16 cellular contexts compared by ENCODE assay signal in genomic region chr6:30619561-30619960, GRCh38. TPM values are rescaled to one million over a fixed set of nuclear protein-coding genes. Genes with fewer than 3 reads are reported as not detected.
DNase-seq lines count a peak whose midpoint lies in the region; ATAC-seq, FAIRE-seq and TF ChIP-seq lines count a peak whose summit lies in the region.
"Had no signal": no experiment of that assay in that cellular context is flagged by ENCODE, and none has a peak within 500 bp of the region (broad histone marks: within the 10 kb centered on the region; RNA-seq: fewer than 3 reads in every experiment).

No MANE protein-coding gene starts in this region.

- no peak overlapping the region for H3K4me3 ChIP-seq in A549
- no peak overlapping the region for H3K4me3 ChIP-seq in SJCRH30
- H3K4me3 ChIP-seq: BLaER1 had no signal

- peaks cover 34% of the 10 kb centered on the region for H3K4me1 Mint-ChIP-seq in Calu3 (ENCODE audit: low read depth, unreplicated experiment)
- peaks cover 19% of the 10 kb centered on the region for H3K4me1 Mint-ChIP-seq in activated T-helper 1 cell treated with anti-CD3 and anti-CD28 coated beads, Interleukin-12 subunit alpha, Interleukin-12 subunit beta, Interleukin-2, Interleukin-4 antibody, amounts not matched to agents 30 ng/mL and 10 ng/mL and 1 ng/mL, durations not matched to agents 14 hours and 24 hours and 36 hours (ENCODE audit: low read depth)
- H3K4me1 Mint-ChIP-seq in mesothelial cell of epicardium: peaks cover 26% of the 10 kb centered on the region

- 98% methylated on average over 10 of the region's 11 CpGs for WGBS in A549 (ENCODE audit: missing lambda C conversion rate)

- intact Hi-C loops in Calu3 (cut with micrococcal nuclease; ENCODE audit: unreplicated experiment): loop anchor here (5.0 kb wide), 1 partner anchor 103 kb away; the partner anchor contains the start of gene TUBB
- intact Hi-C loops in activated T-helper 1 cell treated with anti-CD3 and anti-CD28 coated beads, Interleukin-12 subunit alpha, Interleukin-12 subunit beta, Interleukin-2, Interleukin-4 antibody, amounts not matched to agents 30 ng/mL and 10 ng/mL and 1 ng/mL, durations not matched to agents 14 hours and 24 hours and 36 hours (cut with micrococcal nuclease): loop anchor here (5.0 to 10.0 kb wide), 6 partner anchors 118 to 1245 kb away; partner anchors contain the start of genes DDR1, HLA-B, NEU1 and POLR1H

- H3K36me3 Mint-ChIP-seq in Calu3 (ENCODE audit: insufficient read depth, unreplicated experiment) (peaks cover 96% of the 10 kb centered on the region), mesothelial cell of epicardium (peaks cover 25% of the 10 kb centered on the region)
- peaks cover 45% of the 10 kb centered on the region for H3K36me3 Mint-ChIP-seq in activated T-helper 1 cell treated with anti-CD3 and anti-CD28 coated beads, Interleukin-12 subunit alpha, Interleukin-12 subunit beta, Interleukin-2, Interleukin-4 antibody, amounts not matched to agents 30 ng/mL and 10 ng/mL and 1 ng/mL, durations not matched to agents 14 hours and 24 hours and 36 hours (ENCODE audit: low read depth)

- TF ChIP-seq POLR2A in A549 (IDR thresholded peaks at IDR 0.05; ENCODE audit: low read length): no peak

- H3K36me3 ChIP-seq in SJCRH30: peaks cover 30% of the 10 kb centered on the region

- CTCF ChIA-PET in A549 (lab: Yijun Ruan, JAX): no interaction called here
- CTCF ChIA-PET in Calu3 (lab: Charles Lee): no interaction called here

- ATAC-seq in A549 (no peak), GM19023 (IDR thresholded peaks at IDR 0.05; ENCODE audit: unreplicated experiment) (no peak), GM21786 (IDR thresholded peaks at IDR 0.05; ENCODE audit: unreplicated experiment) (no peak)
- ATAC-seq: foreskin keratinocyte, right cardiac atrium had no signal

- H3K27ac ChIP-seq in A549: no peak overlapping the region
- no peak overlapping the region for H3K27ac ChIP-seq in SJCRH30
- H3K27ac ChIP-seq: BLaER1, foreskin keratinocyte had no signal

- H3K4me3 Mint-ChIP-seq in Calu3 (ENCODE audit: low read depth, unreplicated experiment) (peak overlapping the region; percentile 70), mesothelial cell of epicardium (peak overlapping the region; percentile 93)
- peak overlapping the region; percentile 91 for H3K4me3 Mint-ChIP-seq in activated T-helper 1 cell treated with anti-CD3 and anti-CD28 coated beads, Interleukin-12 subunit alpha, Interleukin-12 subunit beta, Interleukin-2, Interleukin-4 antibody, amounts not matched to agents 30 ng/mL and 10 ng/mL and 1 ng/mL, durations not matched to agents 14 hours and 24 hours and 36 hours

- H3K27me3 Mint-ChIP-seq in Calu3 (ENCODE audit: unreplicated experiment) (peaks cover 16% of the 10 kb centered on the region), mesothelial cell of epicardium (ENCODE audit: low read depth) (no peaks in the 10 kb centered on the region)
- H3K27me3 Mint-ChIP-seq in activated T-helper 1 cell treated with anti-CD3 and anti-CD28 coated beads, Interleukin-12 subunit alpha, Interleukin-12 subunit beta, Interleukin-2, Interleukin-4 antibody, amounts not matched to agents 30 ng/mL and 10 ng/mL and 1 ng/mL, durations not matched to agents 14 hours and 24 hours and 36 hours (ENCODE audit: insufficient read depth): peaks cover 6% of the 10 kb centered on the region

- POLR2A ChIA-PET in A549 (lab: Yijun Ruan, JAX): no interaction called here

- TF ChIP-seq CTCF in A549 (IDR thresholded peaks at IDR 0.05) (no peak), Calu3 (IDR thresholded peaks at IDR 0.05; ENCODE audit: unreplicated experiment) (no peak), mesothelial cell of epicardium (IDR thresholded peaks at IDR 0.05; ENCODE audit: unreplicated experiment) (no peak)

- no peak for TF ChIP-seq EP300 in A549 (IDR thresholded peaks at IDR 0.05)

- TF ChIP-seq RAD21 in A549 (conservative IDR thresholded peaks at IDR 0.05 in 1 of 2, IDR thresholded peaks at IDR 0.05 in 1 of 2): no peak

- H3K27ac Mint-ChIP-seq in Calu3 (ENCODE audit: unreplicated experiment) (peak overlapping the region; percentile 98), mesothelial cell of epicardium (peak overlapping the region; percentile 50)
- no peak overlapping the region for H3K27ac Mint-ChIP-seq in activated T-helper 1 cell treated with anti-CD3 and anti-CD28 coated beads, Interleukin-12 subunit alpha, Interleukin-12 subunit beta, Interleukin-2, Interleukin-4 antibody, amounts not matched to agents 30 ng/mL and 10 ng/mL and 1 ng/mL, durations not matched to agents 14 hours and 24 hours and 36 hours

- H3K9me3 Mint-ChIP-seq in Calu3 (ENCODE audit: low read depth, unreplicated experiment): no peaks in the 10 kb centered on the region
- H3K9me3 Mint-ChIP-seq in activated T-helper 1 cell treated with anti-CD3 and anti-CD28 coated beads, Interleukin-12 subunit alpha, Interleukin-12 subunit beta, Interleukin-2, Interleukin-4 antibody, amounts not matched to agents 30 ng/mL and 10 ng/mL and 1 ng/mL, durations not matched to agents 14 hours and 24 hours and 36 hours: no peaks in the 10 kb centered on the region
- H3K9me3 Mint-ChIP-seq in mesothelial cell of epicardium: no peaks in the 10 kb centered on the region

- H3K9me3 ChIP-seq in A549 (no peaks in the 10 kb centered on the region), SJCRH30 (replicated peaks) (no peaks in the 10 kb centered on the region)
- H3K9me3 ChIP-seq: BLaER1 had no signal

- DNase-seq in A549 (ENCODE audit: low read depth in 1 of 2, low spot score in 1 of 2): no peak
- DNase-seq in Calu3: no peak
- DNase-seq in activated T-helper 1 cell treated with anti-CD3 and anti-CD28 coated beads, Interleukin-12 subunit alpha, Interleukin-12 subunit beta, Interleukin-2, Interleukin-4 antibody, amounts not matched to agents 30 ng/mL and 10 ng/mL and 1 ng/mL, durations not matched to agents 14 hours and 24 hours and 36 hours (ENCODE audit: low spot score): no peak
- DNase-seq in mesothelial cell of epicardium (ENCODE audit: low spot score in 2 of 2, unreplicated experiment in 2 of 2): no peak
- DNase-seq in SJCRH30: no peak
- no peak for DNase-seq in NCI-H187 (lab: John Stamatoyannopoulos, UW)
- DNase-seq: activated CD4-positive, alpha-beta T cell treated with anti-CD3 and anti-CD28 coated beads for 48 hours; foreskin keratinocyte; GF-D8; H7; right cardiac atrium; stimulated activated CD4-positive, alpha-beta T cell treated with anti-CD3 and anti-CD28 coated beads, Interleukin-4, amount 100 ng/mL, for 4 hours had no signal

- H3K4me1 ChIP-seq in A549 (peaks cover 7% of the 10 kb centered on the region), SJCRH30 (peaks cover 2% of the 10 kb centered on the region; the same call in 1 of the 2 replicates)

- FAIRE-seq in A549 (lab: Jason Lieb, UNC): no peak
- FAIRE-seq: GM18507 had no signal

- H3K27me3 ChIP-seq in SJCRH30: no peaks in the 10 kb centered on the region
- H3K27me3 ChIP-seq: BLaER1, foreskin keratinocyte had no signal

- BruUV-seq in Calu3 (replicated peaks; lab: Mats Ljungman, UMichigan): no TSS peak

- peak overlapping the region; percentile 81; the same call in 2 of the 3 replicates for H3K4me2 ChIP-seq in A549

RNA-seq across cellular contexts. Expression of gene MRPS18B, which starts 1.9 kb away (rescaled TPM):
- polyA plus RNA-seq in A549 (2011; rRNA removed): 91.1 and 97.3 TPM in 2 replicates
- polyA plus RNA-seq in A549 (2012; cell fraction: cytosol; rRNA removed): 82.9 and 109 TPM in 2 replicates
- polyA plus RNA-seq in A549 (2012; cell fraction: nucleus; rRNA removed): 43.7 and 51.4 TPM in 2 replicates
- polyA plus RNA-seq in A549 (2017; fragmentation: RNase III; extraction: RNeasy Plus Mini Kit Qiagen cat#74134 plus additional on column Dnase treatment): 83.6 to 104 TPM (median 85.3 TPM) in 3 replicates
- 73.2 and 79.0 TPM in 2 replicates for polyA minus RNA-seq in A549 (2011; rRNA and poly(A)+ RNA removed)
- 103 and 107 TPM in 2 replicates for total RNA-seq in Calu3 (2022)
- 75.5 and 77.7 TPM in 2 replicates for total RNA-seq in activated T-helper 1 cell treated with anti-CD3 and anti-CD28 coated beads, Interleukin-12 subunit alpha, Interleukin-12 subunit beta, Interleukin-2, Interleukin-4 antibody, amounts not matched to agents 30 ng/mL and 10 ng/mL and 1 ng/mL, durations not matched to agents 14 hours and 24 hours and 36 hours
- 29.8 to 33.5 TPM (median 30.2 TPM) in 3 replicates for total RNA-seq in mesothelial cell of epicardium
- 48.8 and 51.6 TPM in 2 replicates for total RNA-seq in SJCRH30 (2014; rRNA removed; shearing (Covaris generic))

RNA-seq across cellular contexts. Expression of gene PPP1R10, which starts 2.5 kb away (rescaled TPM):
- polyA plus RNA-seq in A549 (2011; rRNA removed) (33.3 and 37.6 TPM in 2 replicates), A549 (2017; fragmentation: RNase III; extraction: RNeasy Plus Mini Kit Qiagen cat#74134 plus additional on column Dnase treatment) (25.2 to 28.4 TPM (median 26.4 TPM) in 3 replicates)
- 15.1 and 17.9 TPM in 2 replicates for polyA plus RNA-seq in A549 (2012; cell fraction: cytosol; rRNA removed)
- 44.4 and 44.5 TPM in 2 replicates for polyA plus RNA-seq in A549 (2012; cell fraction: nucleus; rRNA removed)
- 58.0 and 128 TPM in 2 replicates for polyA minus RNA-seq in A549 (2011; rRNA and poly(A)+ RNA removed)
- total RNA-seq in Calu3 (2022) (119 and 134 TPM in 2 replicates), mesothelial cell of epicardium (107 to 120 TPM (median 117 TPM) in 3 replicates)
- total RNA-seq in activated T-helper 1 cell treated with anti-CD3 and anti-CD28 coated beads, Interleukin-12 subunit alpha, Interleukin-12 subunit beta, Interleukin-2, Interleukin-4 antibody, amounts not matched to agents 30 ng/mL and 10 ng/mL and 1 ng/mL, durations not matched to agents 14 hours and 24 hours and 36 hours: 124 and 126 TPM in 2 replicates
- 93.7 and 120 TPM in 2 replicates for total RNA-seq in SJCRH30 (2014; rRNA removed; shearing (Covaris generic))

RNA-seq across cellular contexts. Expression of gene ATAT1, which starts 7.1 kb away (rescaled TPM):
- 7.4 and 9.3 TPM in 2 replicates for polyA plus RNA-seq in A549 (2011; rRNA removed)
- polyA plus RNA-seq in A549 (2012; cell fraction: cytosol; rRNA removed): 8.0 and 9.3 TPM in 2 replicates
- polyA plus RNA-seq in A549 (2012; cell fraction: nucleus; rRNA removed): 16.6 and 20.6 TPM in 2 replicates
- 8.6 to 9.3 TPM (median 8.6 TPM) in 3 replicates for polyA plus RNA-seq in A549 (2017; fragmentation: RNase III; extraction: RNeasy Plus Mini Kit Qiagen cat#74134 plus additional on column Dnase treatment)
- polyA minus RNA-seq in A549 (2011; rRNA and poly(A)+ RNA removed): 5.5 and 10.0 TPM in 2 replicates
- 23.0 and 30.0 TPM in 2 replicates for total RNA-seq in Calu3 (2022)
- total RNA-seq in activated T-helper 1 cell treated with anti-CD3 and anti-CD28 coated beads, Interleukin-12 subunit alpha, Interleukin-12 subunit beta, Interleukin-2, Interleukin-4 antibody, amounts not matched to agents 30 ng/mL and 10 ng/mL and 1 ng/mL, durations not matched to agents 14 hours and 24 hours and 36 hours: 11.6 and 13.4 TPM in 2 replicates
- total RNA-seq in mesothelial cell of epicardium: 51.0 to 57.0 TPM (median 51.2 TPM) in 3 replicates
- 11.4 and 13.0 TPM in 2 replicates for total RNA-seq in SJCRH30 (2014; rRNA removed; shearing (Covaris generic))

RNA-seq across cellular contexts. Expression of gene C6orf136, which starts 27.4 kb away (rescaled TPM):
- polyA plus RNA-seq in A549 (2011; rRNA removed) (7.5 and 9.2 TPM in 2 replicates), A549 (2017; fragmentation: RNase III; extraction: RNeasy Plus Mini Kit Qiagen cat#74134 plus additional on column Dnase treatment) (11.4 to 12.6 TPM (median 11.7 TPM) in 3 replicates)
- 15.7 and 16.9 TPM in 2 replicates for polyA plus RNA-seq in A549 (2012; cell fraction: cytosol; rRNA removed)
- polyA plus RNA-seq in A549 (2012; cell fraction: nucleus; rRNA removed): 30.3 and 36.4 TPM in 2 replicates
- 11.7 and 15.0 TPM in 2 replicates for polyA minus RNA-seq in A549 (2011; rRNA and poly(A)+ RNA removed)
- total RNA-seq in Calu3 (2022) (25.3 and 32.4 TPM in 2 replicates), mesothelial cell of epicardium (12.0 to 15.8 TPM (median 15.0 TPM) in 3 replicates)
- total RNA-seq in activated T-helper 1 cell treated with anti-CD3 and anti-CD28 coated beads, Interleukin-12 subunit alpha, Interleukin-12 subunit beta, Interleukin-2, Interleukin-4 antibody, amounts not matched to agents 30 ng/mL and 10 ng/mL and 1 ng/mL, durations not matched to agents 14 hours and 24 hours and 36 hours: 23.9 and 36.0 TPM in 2 replicates
- 9.1 and 10.0 TPM in 2 replicates for total RNA-seq in SJCRH30 (2014; rRNA removed; shearing (Covaris generic))

RNA-seq across cellular contexts. Expression of gene ABCF1, which starts 48.3 kb away (rescaled TPM):
- 30.2 and 31.0 TPM in 2 replicates for polyA plus RNA-seq in A549 (2011; rRNA removed)
- 34.1 and 35.6 TPM in 2 replicates for polyA plus RNA-seq in A549 (2012; cell fraction: cytosol; rRNA removed)
- 54.0 and 59.5 TPM in 2 replicates for polyA plus RNA-seq in A549 (2012; cell fraction: nucleus; rRNA removed)
- 71.3 to 73.3 TPM (median 72.0 TPM) in 3 replicates for polyA plus RNA-seq in A549 (2017; fragmentation: RNase III; extraction: RNeasy Plus Mini Kit Qiagen cat#74134 plus additional on column Dnase treatment)
- polyA minus RNA-seq in A549 (2011; rRNA and poly(A)+ RNA removed): 62.5 and 64.1 TPM in 2 replicates
- 88.3 and 92.4 TPM in 2 replicates for total RNA-seq in Calu3 (2022)
- 115 and 120 TPM in 2 replicates for total RNA-seq in activated T-helper 1 cell treated with anti-CD3 and anti-CD28 coated beads, Interleukin-12 subunit alpha, Interleukin-12 subunit beta, Interleukin-2, Interleukin-4 antibody, amounts not matched to agents 30 ng/mL and 10 ng/mL and 1 ng/mL, durations not matched to agents 14 hours and 24 hours and 36 hours
- 71.4 to 73.6 TPM (median 71.5 TPM) in 3 replicates for total RNA-seq in mesothelial cell of epicardium
- total RNA-seq in SJCRH30 (2014; rRNA removed; shearing (Covaris generic)): 68.0 and 74.7 TPM in 2 replicates
